In the genomic region with DNA sequence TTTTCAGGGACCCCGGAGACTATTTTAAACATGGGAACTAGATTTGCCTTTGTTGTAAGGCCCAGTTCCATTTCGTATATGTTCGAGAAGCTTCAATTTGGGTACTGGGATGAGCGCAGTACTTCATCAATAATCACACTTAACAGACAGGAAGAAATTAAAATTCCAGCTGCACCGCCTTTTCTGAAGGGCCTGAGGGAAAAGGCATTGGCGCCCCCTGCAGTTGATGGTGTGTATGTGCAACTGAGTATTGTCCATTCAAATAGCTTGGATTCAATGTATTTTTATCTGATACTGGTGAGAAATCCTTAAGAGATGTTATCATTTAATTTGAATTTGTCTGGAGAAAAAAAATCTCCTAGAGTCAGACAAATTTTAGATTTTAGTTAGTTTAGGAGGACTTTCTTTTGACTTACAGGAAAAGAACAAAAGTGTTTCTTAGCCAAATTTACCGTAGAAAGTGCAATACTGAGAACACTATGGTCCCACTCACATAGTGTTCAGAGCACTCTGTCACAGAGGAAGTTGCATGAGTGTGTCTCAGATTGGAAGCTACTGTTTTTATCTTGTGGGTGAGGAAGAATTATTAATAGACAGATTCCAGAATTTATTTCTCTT, we compare ENCODE assay signal across 9 cellular contexts. TPM values are rescaled to one million over a fixed set of nuclear protein-coding genes. Genes with fewer than 3 reads are reported as not detected.
DNase-seq lines count a peak whose midpoint lies in the region; ATAC-seq and TF ChIP-seq lines count a peak whose summit lies in the region.
"Had no signal": no experiment of that assay in that cellular context is flagged by ENCODE, and none has a peak within 500 bp of the region (broad histone marks: within the 10 kb centered on the region; RNA-seq: fewer than 3 reads in every experiment).

No MANE protein-coding gene starts in this region.

- H3K4me1 Mint-ChIP-seq in activated naive CD4-positive, alpha-beta T cell treated with anti-CD3 and anti-CD28 coated beads for 36 hours (ENCODE audit: low read depth), result no peaks in the 10 kb centered on the region

- H3K9me3 ChIP-seq in prostate gland, result no peaks in the 10 kb centered on the region

- WGBS in prostate gland, result 35% methylated on average over 7 of the region's 7 CpGs

- no peak overlapping the region for H3K4me3 ChIP-seq in AG09309 (ENCODE audit: control insufficient read depth, low read depth, low read length)
- no peak overlapping the region for H3K4me3 ChIP-seq in prostate gland

- ATAC-seq in HG03460 (IDR thresholded peaks at IDR 0.05; ENCODE audit: unreplicated experiment) (no peak), GM21619 (IDR thresholded peaks at IDR 0.05; ENCODE audit: unreplicated experiment) (no peak)

- peaks cover 27% of the 10 kb centered on the region for H3K27me3 Mint-ChIP-seq in activated naive CD4-positive, alpha-beta T cell treated with anti-CD3 and anti-CD28 coated beads for 36 hours (ENCODE audit: low read depth)

- no peak for TF ChIP-seq POLR2A in prostate gland (IDR thresholded peaks at IDR 0.05)

- TF ChIP-seq CTCF in AG09309 (IDR thresholded peaks at IDR 0.05; ENCODE audit: control insufficient read depth, insufficient read depth, low read depth, low read length, missing control alignments) (peak; percentile 92), GM12874 (IDR thresholded peaks at IDR 0.05; ENCODE audit: insufficient read depth, low read depth, low read length) (peak; percentile 73), prostate gland (IDR thresholded peaks at IDR 0.05) (peak; percentile 78 to 91 (median 84))

- H3K27ac Mint-ChIP-seq in activated naive CD4-positive, alpha-beta T cell treated with anti-CD3 and anti-CD28 coated beads for 36 hours, result no peak overlapping the region
- H3K27ac Mint-ChIP-seq: naive B cell had no signal

- peak; percentile 8 for DNase-seq in AG09309 (ENCODE audit: low read depth)
- DNase-seq in NCI-H526 (lab: John Stamatoyannopoulos, UW), result peak; percentile 17 to 77
- peak; percentile 77 for DNase-seq in activated naive CD4-positive, alpha-beta T cell treated with anti-CD3 and anti-CD28 coated beads for 36 hours
- peak; percentile 80 for DNase-seq in cardiac septum (ENCODE audit: low spot score)
- peak; percentile 32 for DNase-seq in prostate gland (ENCODE audit: low spot score)
- DNase-seq: naive B cell had no signal

- intact Hi-C loops in activated naive CD4-positive, alpha-beta T cell treated with anti-CD3 and anti-CD28 coated beads for 36 hours (cut with micrococcal nuclease), result loop anchor here (1.0 to 2.0 kb wide), 2 partner anchors 28 to 205 kb away; no protein-coding TSS in a partner anchor
- intact Hi-C loops in cardiac septum (cut with DNase I) (no loop called here), prostate gland (cut with DNase I) (loop anchor here (2.0 to 10.0 kb wide), 2 partner anchors 320 to 516 kb away; no protein-coding TSS in a partner anchor)

- CTCF ChIA-PET in activated naive CD4-positive, alpha-beta T cell treated with anti-CD3 and anti-CD28 coated beads for 36 hours (lab: Charles Lee), result interaction anchor here (0.5 to 2.9 kb wide), 25 partner anchors 10 to 1460 kb away, joined by 3 to 29 read pairs (median 4); no protein-coding TSS in a partner anchor

- H3K36me3 ChIP-seq in prostate gland, result no peaks in the 10 kb centered on the region

- H3K27me3 ChIP-seq in prostate gland (replicated peaks; ENCODE audit: insufficient read depth), result no peaks in the 10 kb centered on the region

- H3K4me3 Mint-ChIP-seq in activated naive CD4-positive, alpha-beta T cell treated with anti-CD3 and anti-CD28 coated beads for 36 hours, result no peak overlapping the region
- H3K4me3 Mint-ChIP-seq: naive B cell had no signal

- peaks cover under 1% of the 10 kb centered on the region for H3K4me1 ChIP-seq in prostate gland (replicated peaks)

- no peaks in the 10 kb centered on the region for H3K36me3 Mint-ChIP-seq in activated naive CD4-positive, alpha-beta T cell treated with anti-CD3 and anti-CD28 coated beads for 36 hours (ENCODE audit: low read depth)
- H3K36me3 Mint-ChIP-seq: naive B cell had no signal

- H3K9me3 Mint-ChIP-seq in activated naive CD4-positive, alpha-beta T cell treated with anti-CD3 and anti-CD28 coated beads for 36 hours, result no peaks in the 10 kb centered on the region

- H3K27ac ChIP-seq in prostate gland, result no peak overlapping the region

RNA-seq across cellular contexts. Expression of a gene that starts 5.4 kb away (rescaled TPM):
- not detected for total RNA-seq in activated naive CD4-positive, alpha-beta T cell treated with anti-CD3 and anti-CD28 coated beads for 36 hours
- total RNA-seq in cardiac septum (22.9 TPM), prostate gland (10 to 100 TPM in 1 of 2 donors, 1 to 10 TPM in 1; 8.2 to 65.0 TPM)

Comparison
In these comparisons a context has a peak if more than half of its experiments do, and no peak if none do; other contexts are left out.
1. DNase-seq: peak in every context shown above with its lines; median percentile 80 in cardiac septum; 77 in activated naive CD4-positive, alpha-beta T cell treated with anti-CD3 and anti-CD28 coated beads for 36 hours; 47 in NCI-H526; 32 in prostate gland; 8 in AG09309.
2. RNA of a gene that starts 5.4 kb away (total RNA-seq): 8.2 to 65.0 TPM in prostate gland and 22.9 TPM in cardiac septum (single experiment); not detected in activated naive CD4-positive, alpha-beta T cell treated with anti-CD3 and anti-CD28 coated beads for 36 hours; every median in the first group is over 4 times any median in the second.
3. Peak in every context shown above with its lines, with median percentiles within 50 percentile points of each other: CTCF ChIP-seq.